8 cellular contexts compared by ENCODE assay signal in genomic region chr4:114386637-114387233, GRCh38.
DNase-seq lines count a peak whose midpoint lies in the region; TF ChIP-seq lines count a peak whose summit lies in the region.

No MANE protein-coding gene starts in this region.

- H3K4me3 ChIP-seq in fibroblast of villous mesenchyme (ENCODE audit: low read depth, low read length) (no peak overlapping the region), testis (no peak overlapping the region)

- no peaks in the 10 kb centered on the region for H3K27me3 ChIP-seq in testis

- DNase-seq in DMS 273 (lab: John Stamatoyannopoulos, UW; ENCODE audit: unreplicated experiment) (peak; percentile 42), DMS 273 treated with DMSO at 0.1 percent for 48 hours (lab: John Stamatoyannopoulos, UW) (no peak), HCEC 1CT (peak; percentile 27), RPMI8226 (peak; percentile 27), fibroblast of villous mesenchyme (ENCODE audit: low read depth) (peak; percentile 45), testis (no peak), islet precursor cell (no peak), putamen (ENCODE audit: low spot score) (no peak)

- H3K9me3 ChIP-seq in testis: no peaks in the 10 kb centered on the region

- 36 to 44% methylated on average over 5 of the region's 5 CpGs for WGBS in testis, 2 donors

- no peaks in the 10 kb centered on the region for H3K36me3 ChIP-seq in testis (ENCODE audit: low read depth, missing control alignments)

- TF ChIP-seq POLR2A in testis (IDR thresholded peaks at IDR 0.05): no peak

- TF ChIP-seq CTCF in fibroblast of villous mesenchyme (IDR thresholded peaks at IDR 0.05; ENCODE audit: insufficient read depth, low read depth, low read length) (peak; percentile 52), testis (IDR thresholded peaks at IDR 0.05) (peak in 2 of 3 experiments; percentile 37 to 52)

- H3K4me1 ChIP-seq in testis: no peaks in the 10 kb centered on the region

- no peak overlapping the region for H3K27ac ChIP-seq in testis

- intact Hi-C loops in testis (cut with DNase I; ENCODE audit: low total_unique reads): loop anchor here (10.0 kb wide), 1 partner anchor 268 kb away; no protein-coding TSS in a partner anchor

Comparison
In these comparisons a context has a peak if more than half of its experiments do, and no peak if none do; other contexts are left out.
1. DNase-seq: peak in DMS 273 (single experiment), HCEC 1CT (single experiment), RPMI8226 (single experiment) and fibroblast of villous mesenchyme (single experiment); none in DMS 273 treated with DMSO at 0.1 percent for 48 hours (single experiment), testis (single experiment), islet precursor cell (single experiment) and putamen (single experiment).